ENCODE assay signal across 8 cellular contexts in genomic region chr12:75480469-75480949, GRCh38. TPM values are rescaled to one million over a fixed set of nuclear protein-coding genes. Genes with fewer than 3 reads are reported as not detected.
DNase-seq lines count a peak whose midpoint lies in the region; ATAC-seq, FAIRE-seq and TF ChIP-seq lines count a peak whose summit lies in the region.

Gene GLIPR1, plus strand, starts transcription at chr12:75480755. Its CDS starts 126 bp downstream, at chr12:75480881.

- no peak within 1 kb of the TSS for H3K4me3 ChIP-seq in Caco-2 (ENCODE audit: low read depth, low read length)
- H3K4me3 ChIP-seq in kidney (ENCODE audit: low read length in 2 of 2): peak within 1 kb of the TSS; percentile 53 to 71

- H3K9ac ChIP-seq in kidney (ENCODE audit: low read length in 2 of 2): peak within 1 kb of the TSS; percentile 22 to 53

- no peaks in the 10 kb centered on the region for H3K36me3 ChIP-seq in Caco-2 (ENCODE audit: control insufficient read depth, insufficient read depth, low read length)
- H3K36me3 ChIP-seq in kidney (ENCODE audit: control insufficient read depth in 1 of 2, insufficient read depth in 2 of 2, low read length in 2 of 2): no peaks in the 10 kb centered on the region

- no peak for FAIRE-seq in kidney (lab: Jason Lieb, UNC)

- TF ChIP-seq RAD21 in Ishikawa (IDR thresholded peaks at IDR 0.05; ENCODE audit: low read depth): no peak

- no peaks in the 10 kb centered on the region for H3K36me3 Mint-ChIP-seq in Caco-2 (ENCODE audit: insufficient read depth, unreplicated experiment)
- no peaks in the 10 kb centered on the region for H3K36me3 Mint-ChIP-seq in brain

- H3K9me3 ChIP-seq in Caco-2: no peaks in the 10 kb centered on the region
- H3K9me3 ChIP-seq in kidney (ENCODE audit: control insufficient read depth in 1 of 2, low read length in 2 of 2): no peaks in the 10 kb centered on the region

- peak in 1 of 2 experiments; percentile 30 for DNase-seq in Caco-2
- DNase-seq in UCSD-AML1 (lab: John Stamatoyannopoulos, UW; ENCODE audit: unreplicated experiment): peak; percentile 30
- peak; percentile 87 for DNase-seq in kidney
- DNase-seq in stimulated activated CD4-positive, alpha-beta T cell treated with anti-CD3 and anti-CD28 coated beads, Interleukin-15, amount 100 ng/mL, for 24 hours: peak; percentile 81
- DNase-seq in NCI-H524 treated with DMSO at 0.1 percent for 48 hours (lab: John Stamatoyannopoulos, UW): no peak

- H3K27me3 ChIP-seq in Caco-2 (replicated peaks; ENCODE audit: control insufficient read depth, insufficient read depth, low read length): no peaks in the 10 kb centered on the region

- ATAC-seq in GM21528 (IDR thresholded peaks at IDR 0.05; ENCODE audit: low FRiP score, unreplicated experiment): peak; percentile 91

- peak within 1 kb of the TSS; percentile 47 to 76 for H3K27ac ChIP-seq in kidney (ENCODE audit: low read depth in 2 of 2, low read length in 2 of 2)

- H3K27ac Mint-ChIP-seq in Caco-2 (ENCODE audit: unreplicated experiment) (peak within 1 kb of the TSS; percentile 10), brain (peak within 1 kb of the TSS in 4 of 5 experiments; percentile 27 to 83 (median 62))

- intact Hi-C loops in Caco-2 (cut with micrococcal nuclease; ENCODE audit: unreplicated experiment) (loop anchor here (5.0 kb wide), 1 partner anchor 133 kb away; no protein-coding TSS in a partner anchor), kidney (cut with DNase I) (no loop called here)

- no peak for TF ChIP-seq EP300 in Ishikawa (IDR thresholded peaks at IDR 0.05; ENCODE audit: borderline replicate concordance)

- peaks cover 6% of the 10 kb centered on the region for H3K4me1 Mint-ChIP-seq in Caco-2 (ENCODE audit: low read depth, unreplicated experiment)
- peaks cover 22% of the 10 kb centered on the region for H3K4me1 Mint-ChIP-seq in brain

- peaks cover 8% of the 10 kb centered on the region; the same call in 1 of the 2 replicates for H3K4me1 ChIP-seq in Caco-2
- H3K4me1 ChIP-seq in kidney (ENCODE audit: control insufficient read depth in 1 of 2, insufficient read depth in 1 of 2, low read depth in 1 of 2, low read length in 2 of 2): no peaks in the 10 kb centered on the region

- TF ChIP-seq CTCF in Caco-2 (IDR thresholded peaks at IDR 0.05; ENCODE audit: insufficient read depth in 1 of 2, low read depth in 1 of 2, low read length in 1 of 2, severe bottlenecking in 1 of 2, unreplicated experiment in 1 of 2) (no peak), brain (conservative IDR thresholded peaks at IDR 0.05) (no peak), kidney (IDR thresholded peaks at IDR 0.05; ENCODE audit: borderline replicate concordance, extremely low read depth, insufficient read depth) (no peak)

- POLR2A ChIA-PET in Caco-2 (lab: Charles Lee): no interaction called here

- H3K4me3 Mint-ChIP-seq in Caco-2 (ENCODE audit: unreplicated experiment) (peak within 1 kb of the TSS; percentile 42), brain (peak within 1 kb of the TSS in 4 of 5 experiments; percentile 44 to 82 (median 58))

- H3K27me3 Mint-ChIP-seq in Caco-2 (ENCODE audit: insufficient read depth, unreplicated experiment) (no peaks in the 10 kb centered on the region), brain (peaks cover 5% of the 10 kb centered on the region)

- no TSS peak for BruUV-seq in Caco-2 (replicated peaks; lab: Mats Ljungman, UMichigan)

- CTCF ChIA-PET in Caco-2 (lab: Charles Lee): no interaction called here

- H3K9me3 Mint-ChIP-seq in Caco-2 (ENCODE audit: unreplicated experiment) (no peaks in the 10 kb centered on the region), brain (no peaks in the 10 kb centered on the region)

TF ChIP-seq in Ishikawa, 13 proteins besides CTCF, POLR2A, EP300 and RAD21:
- TF ChIP-seq FOXM1 (IDR thresholded peaks at IDR 0.05; ENCODE audit: borderline replicate concordance, low read depth): no peak
- TF ChIP-seq TAF1 (IDR thresholded peaks at IDR 0.05; ENCODE audit: low read depth): no peak
- no peak for TF ChIP-seq NFIC (IDR thresholded peaks at IDR 0.05)
- no peak for TF ChIP-seq REST (IDR thresholded peaks at IDR 0.05; ENCODE audit: low read depth)
- TF ChIP-seq CEBPB (IDR thresholded peaks at IDR 0.05): peak; percentile 28; the same call in 1 of the 2 replicates
- TF ChIP-seq ZBTB7A (IDR thresholded peaks at IDR 0.05; ENCODE audit: low read depth): no peak

RNA-seq across cellular contexts. Expression of gene GLIPR1, which starts in this region (rescaled TPM):
- total RNA-seq in Caco-2 (2022) (1.9 and 3.9 TPM in 2 replicates), kidney (20.6 TPM)
- polyA plus RNA-seq in brain (ENCODE audit: insufficient read depth, low read depth, low replicate concordance) (2.2 TPM), kidney (ENCODE audit: insufficient read depth, low read depth, low replicate concordance) (2.3 TPM)
